ENCODE assay signal across 10 cellular contexts in the genomic region with DNA sequence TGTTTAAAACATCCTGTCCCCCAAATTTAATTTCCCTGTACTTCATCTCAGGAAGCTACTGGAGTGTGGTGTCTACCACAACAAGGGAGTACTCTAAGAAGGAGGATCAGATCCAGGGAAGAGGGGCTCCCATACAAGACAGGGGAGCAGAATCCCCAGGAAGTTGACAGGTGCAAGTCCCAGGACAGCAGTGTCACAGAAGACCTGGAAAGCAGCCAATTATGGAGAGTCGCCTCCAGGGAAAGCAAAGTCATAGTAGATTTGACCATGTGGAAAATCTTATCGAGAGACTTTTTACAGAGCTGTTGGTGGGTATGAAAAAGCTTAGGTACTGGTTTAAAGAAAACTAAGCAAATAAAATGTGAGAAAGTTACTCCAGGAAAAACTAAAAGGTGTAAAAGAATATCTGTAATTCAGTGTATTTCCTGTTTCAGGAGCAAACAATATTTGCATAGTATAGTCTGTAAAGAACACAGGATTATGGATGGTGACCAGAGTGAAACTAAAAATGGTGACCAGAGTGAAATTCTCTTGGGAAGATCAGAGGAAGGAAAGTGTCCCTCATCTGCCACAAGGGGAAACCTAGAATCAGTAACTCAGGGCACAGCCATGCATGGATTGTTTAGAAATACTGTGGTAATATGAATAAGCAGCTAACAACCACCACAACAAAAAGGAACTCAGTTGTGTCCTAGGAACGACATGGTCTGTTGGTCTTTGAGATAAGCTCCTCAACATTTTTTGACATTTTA. TPM values are rescaled to one million over a fixed set of nuclear protein-coding genes. Genes with fewer than 3 reads are reported as not detected.
DNase-seq lines count a peak whose midpoint lies in the region; ATAC-seq, FAIRE-seq and TF ChIP-seq lines count a peak whose summit lies in the region.
"Had no signal": no experiment of that assay in that cellular context is flagged by ENCODE, and none has a peak within 500 bp of the region (broad histone marks: within the 10 kb centered on the region; RNA-seq: fewer than 3 reads in every experiment).

No MANE protein-coding gene starts in this region.

- no peak overlapping the region for H3K4me3 ChIP-seq in AG09309 (ENCODE audit: control insufficient read depth, low read depth, low read length)
- no peak overlapping the region for H3K4me3 ChIP-seq in colonic mucosa
- no peak overlapping the region for H3K4me3 ChIP-seq in heart right ventricle

- H3K36me3 ChIP-seq in colonic mucosa (no peaks in the 10 kb centered on the region), heart right ventricle (peaks cover 0 to 65% (median 6%) of the 10 kb centered on the region in 9 donors)

- ATAC-seq in heart right ventricle (no peak), HG03280 (IDR thresholded peaks at IDR 0.05; ENCODE audit: unreplicated experiment) (no peak), GM18498 (IDR thresholded peaks at IDR 0.05; ENCODE audit: unreplicated experiment) (no peak)
- ATAC-seq: left cardiac atrium had no signal

- peak overlapping the region; percentile 47 for H3K27ac ChIP-seq in colonic mucosa
- H3K27ac ChIP-seq in heart right ventricle, result no peak overlapping the region

- H3K4me1 ChIP-seq in colonic mucosa (no peaks in the 10 kb centered on the region), heart right ventricle (no peaks in the 10 kb centered on the region)

- H3K9me3 ChIP-seq in colonic mucosa, result no peaks in the 10 kb centered on the region
- H3K9me3 ChIP-seq in heart right ventricle, result no peaks in the 10 kb centered on the region

- FAIRE-seq in GM19239 (lab: Jason Lieb, UNC), result peak; percentile 21

- no peaks in the 10 kb centered on the region for H3K27me3 ChIP-seq in colonic mucosa
- no peaks in the 10 kb centered on the region for H3K27me3 ChIP-seq in heart right ventricle

- intact Hi-C loops in colonic mucosa (cut with DNase I) (loop anchor here (5.0 to 10.0 kb wide), 2 partner anchors 47 to 635 kb away; no protein-coding TSS in a partner anchor), heart right ventricle (cut with DNase I) (loop anchor here in 2 of 10 donors (10.0 kb wide), 1 partner anchor 635 kb away; no protein-coding TSS in a partner anchor)

- WGBS in heart right ventricle, 2 donors, result 50 to 55% methylated on average over 3 of the region's 3 CpGs

- peak overlapping the region; percentile 4 to 24 for H3K9ac ChIP-seq in colonic mucosa (ENCODE audit: low read depth in 2 of 2, low read length in 2 of 2)

- TF ChIP-seq CTCF in AG09309 (IDR thresholded peaks at IDR 0.05; ENCODE audit: control insufficient read depth, insufficient read depth, low read depth, low read length, missing control alignments), result peak; percentile 27
- TF ChIP-seq CTCF in colonic mucosa (IDR thresholded peaks at IDR 0.05), result no peak
- TF ChIP-seq CTCF in heart right ventricle (IDR thresholded peaks at IDR 0.05), result no peak

- DNase-seq in AG09309 (ENCODE audit: low read depth), result no peak
- no peak for DNase-seq in GM19239 (ENCODE audit: insufficient read length, low spot score)
- DNase-seq in LHCN-M2 (ENCODE audit: low read depth), result peak; percentile 49
- peak; percentile 38 for DNase-seq in colonic mucosa
- DNase-seq in heart right ventricle, result no peak
- no peak for DNase-seq in stimulated activated CD4-positive, alpha-beta T cell treated with anti-CD3 and anti-CD28 coated beads, Interleukin-4, amount 100 ng/mL, for 24 hours
- DNase-seq: amniotic stem cell, left cardiac atrium had no signal

RNA-seq across cellular contexts. Expression of gene LANCL2, which starts 44.5 kb away (rescaled TPM):
- total RNA-seq in LHCN-M2 (2014; rRNA removed) (22.8 and 23.9 TPM in 2 replicates), colonic mucosa (10 to 100 TPM; 16.2 to 17.8 TPM), heart right ventricle (10 to 100 TPM in 3 of 10 donors, 1 to 10 TPM in 7; 5.4 to 11.1 (median 8.9) TPM)
- 37.8 TPM for polyA plus RNA-seq in LHCN-M2 (2012)
- polyA plus RNA-seq in heart right ventricle, result 1 to 10 TPM; 3.1 to 5.5 TPM

Comparison
In these comparisons a context has a peak if more than half of its experiments do, and no peak if none do; other contexts are left out.
1. DNase-seq: peak in LHCN-M2 (single experiment) and colonic mucosa (single experiment); none in AG09309 (single experiment), GM19239 (single experiment), heart right ventricle (0 of 2) and stimulated activated CD4-positive, alpha-beta T cell treated with anti-CD3 and anti-CD28 coated beads, Interleukin-4, amount 100 ng/mL, for 24 hours (single experiment).